ENCODE assay signal across 18 cellular contexts in the genomic region with DNA sequence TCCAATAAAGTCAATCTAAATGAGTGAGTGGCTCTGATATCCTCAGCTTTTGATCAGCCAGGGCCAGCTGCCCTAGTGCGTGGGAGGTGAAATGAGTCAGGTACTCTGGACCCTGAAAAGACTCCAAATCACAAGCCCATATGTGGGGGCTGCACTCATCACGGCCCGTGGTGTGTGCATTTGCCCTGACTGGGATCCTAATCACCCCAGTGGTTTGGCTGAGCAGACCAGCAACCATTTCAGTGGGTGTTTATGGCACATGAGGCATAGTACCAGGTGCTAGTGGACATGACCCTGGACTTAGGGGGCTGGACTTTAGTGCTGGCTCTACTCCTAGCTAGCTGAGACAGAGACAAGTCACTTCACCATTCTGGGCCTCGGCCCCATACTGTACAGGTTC. TPM values are rescaled to one million over a fixed set of nuclear protein-coding genes. Genes with fewer than 3 reads are reported as not detected.
A peak's percentile ranks its signal among the peaks of the same experiment; 100 is the strongest.
DNase-seq lines count a peak whose midpoint lies in the region; ATAC-seq and TF ChIP-seq lines count a peak whose summit lies in the region.
"Had no signal": no experiment of that assay in that cellular context is flagged by ENCODE, and none has a peak within 500 bp of the region (broad histone marks: within the 10 kb centered on the region; RNA-seq: fewer than 3 reads in every experiment).

No MANE protein-coding gene starts in this region.

- intact Hi-C loops in CD4-positive, alpha-beta T cell (cut with DNase I, micrococcal nuclease) = loop anchor here (2.0 to 5.0 kb wide), 2 partner anchors 38 to 64 kb away; a partner anchor contains a TSS

- ATAC-seq in CD4-positive, alpha-beta T cell (ENCODE audit: poor library complexity) = no peak
- peak; percentile 58 to 69 for ATAC-seq in activated T-cell treated with anti-CD3 and anti-CD28 coated beads, Interleukin-2, amount 50 U/mL, for 72 hours (replicated peaks in 1 of 2)
- no peak for ATAC-seq in HG03460 (IDR thresholded peaks at IDR 0.05; ENCODE audit: unreplicated experiment)
- ATAC-seq: GM12878, pancreas had no signal

- H3K4me1 Mint-ChIP-seq in CD4-positive, alpha-beta T cell (ENCODE audit: low read depth) = peaks cover 87% of the 10 kb centered on the region
- peaks cover 83% of the 10 kb centered on the region for H3K4me1 Mint-ChIP-seq in activated T-cell treated with anti-CD3 and anti-CD28 coated beads, Interleukin-2, amount 50 U/mL, for 72 hours (ENCODE audit: low read depth)

- peak overlapping the region; percentile 87 for H3K4me3 Mint-ChIP-seq in CD4-positive, alpha-beta T cell
- peak overlapping the region in 1 of 2 donors; percentile 48 for H3K4me3 Mint-ChIP-seq in activated T-cell treated with anti-CD3 and anti-CD28 coated beads, Interleukin-2, amount 50 U/mL, for 72 hours

- no peaks in the 10 kb centered on the region for H3K27me3 ChIP-seq in CD4-positive, alpha-beta T cell (ENCODE audit: control insufficient read depth, insufficient read depth, low read length)
- H3K27me3 ChIP-seq: BE2C, pancreas, upper lobe of left lung had no signal

- peak overlapping the region; percentile 66 for H3K27ac ChIP-seq in CD4-positive, alpha-beta T cell (ENCODE audit: low read depth, low read length)
- H3K27ac ChIP-seq: HL-60, pancreas, upper lobe of left lung had no signal

- POLR2A ChIA-PET in CD4-positive, alpha-beta T cell (lab: Charles Lee) = interaction anchor here (1.8 to 7.8 kb wide), 4 partner anchors 9 to 49 kb away, joined by 7 to 220 read pairs (median 62); a partner anchor contains a TSS

- no peak for TF ChIP-seq CTCF in CD4-positive, alpha-beta T cell (IDR thresholded peaks at IDR 0.05)
- no peak for TF ChIP-seq CTCF in GM13976 (IDR thresholded peaks at IDR 0.05; ENCODE audit: borderline replicate concordance, control extremely low read depth, extremely low read depth, insufficient read depth, missing control alignments)

- in situ Hi-C loops in GM13976 (cut with MboI; ENCODE audit: low sequenced_read_pairs, unreplicated experiment) = no loop called here

- DNase-seq in CD4-positive, alpha-beta T cell = no peak
- DNase-seq in EL (peak; percentile 32), myocyte (ENCODE audit: low read depth) (peak; percentile 93), DMS153 treated with DMSO at 0.1 percent for 48 hours (lab: John Stamatoyannopoulos, UW; ENCODE audit: unreplicated experiment) (no peak), GM13976 (ENCODE audit: low spot score) (no peak), DMS79 (lab: John Stamatoyannopoulos, UW) (no peak)
- DNase-seq in activated T-cell treated with anti-CD3 and anti-CD28 coated beads, Interleukin-2, amount 50 U/mL, for 72 hours = peak in 1 of 2 donors; percentile 49
- DNase-seq: activated CD4-positive, CD25-positive, alpha-beta regulatory T cell; BE2C; NCI-H187 treated with DMSO at 0.1 percent for 48 hours; NCI-H526 treated with DMSO at 0.1 percent for 48 hours; pancreas; upper lobe of left lung had no signal

- peaks cover 13% of the 10 kb centered on the region for H3K36me3 Mint-ChIP-seq in CD4-positive, alpha-beta T cell (ENCODE audit: low read depth)
- peaks cover 0 to 2% of the 10 kb centered on the region in 2 donors for H3K36me3 Mint-ChIP-seq in activated T-cell treated with anti-CD3 and anti-CD28 coated beads, Interleukin-2, amount 50 U/mL, for 72 hours (ENCODE audit: insufficient read depth in 2 of 2)

- H3K9me3 Mint-ChIP-seq in CD4-positive, alpha-beta T cell = no peaks in the 10 kb centered on the region
- no peaks in the 10 kb centered on the region for H3K9me3 Mint-ChIP-seq in activated T-cell treated with anti-CD3 and anti-CD28 coated beads, Interleukin-2, amount 50 U/mL, for 72 hours

- H3K27ac Mint-ChIP-seq in CD4-positive, alpha-beta T cell = peak overlapping the region; percentile 93
- H3K27ac Mint-ChIP-seq in activated T-cell treated with anti-CD3 and anti-CD28 coated beads, Interleukin-2, amount 50 U/mL, for 72 hours = no peak overlapping the region

- CTCF ChIA-PET in CD4-positive, alpha-beta T cell (lab: Charles Lee) = interaction anchor here (1.5 to 1.6 kb wide), 2 partner anchors 53 to 64 kb away, joined by 3 to 7 read pairs; no protein-coding TSS in a partner anchor

- H3K27me3 Mint-ChIP-seq in CD4-positive, alpha-beta T cell = no peaks in the 10 kb centered on the region
- no peaks in the 10 kb centered on the region for H3K27me3 Mint-ChIP-seq in activated T-cell treated with anti-CD3 and anti-CD28 coated beads, Interleukin-2, amount 50 U/mL, for 72 hours (ENCODE audit: low read depth)

- H3K9me3 ChIP-seq in CD4-positive, alpha-beta T cell (ENCODE audit: control insufficient read depth, low read length) = no peaks in the 10 kb centered on the region
- H3K9me3 ChIP-seq: BE2C, pancreas, upper lobe of left lung had no signal

RNA-seq across cellular contexts. Expression of a gene that starts 39.4 kb away (rescaled TPM):
- 10 to 100 TPM; 44.1 to 47.8 TPM for total RNA-seq in CD4-positive, alpha-beta T cell
- total RNA-seq in activated T-cell treated with anti-CD3 and anti-CD28 coated beads, Interleukin-2, amount 50 U/mL, for 72 hours = 10 to 100 TPM in 1 of 2 donors, 1 to 10 TPM in 1; 9.7 to 13.9 TPM
- total RNA-seq in myocyte = not detected in 2 replicates
- polyA plus RNA-seq in myocyte (2012) = not detected
- total RNA-seq: chondrocyte had no signal
- polyA plus RNA-seq: keratinocyte had no signal

Comparison
In these comparisons a context has a peak if more than half of its experiments do, and no peak if none do; other contexts are left out.
1. ATAC-seq: peak in activated T-cell treated with anti-CD3 and anti-CD28 coated beads, Interleukin-2, amount 50 U/mL, for 72 hours (2 of 2); none in CD4-positive, alpha-beta T cell (single experiment) and HG03460 (single experiment).
2. DNase-seq: peak in EL (single experiment) and myocyte (single experiment); none in CD4-positive, alpha-beta T cell (0 of 10), DMS153 treated with DMSO at 0.1 percent for 48 hours (single experiment), GM13976 (single experiment) and DMS79 (single experiment).
3. RNA of a gene that starts 39.4 kb away (total RNA-seq): 44.1 to 47.8 TPM in CD4-positive, alpha-beta T cell and 9.7 to 13.9 TPM in activated T-cell treated with anti-CD3 and anti-CD28 coated beads, Interleukin-2, amount 50 U/mL, for 72 hours; not detected in myocyte; every median in the first group is over 10 times any median in the second.